In genomic region chr5:112523674-112524263, GRCh38 we compare ENCODE assay signal across 8 cellular contexts.
DNase-seq lines count a peak whose midpoint lies in the region; ATAC-seq, FAIRE-seq and TF ChIP-seq lines count a peak whose summit lies in the region.
"Not testable (repeated sequence)": the region's sequence is repeated elsewhere in the genome, so short reads cannot be mapped to it uniquely, and the experiment has no call there.

No MANE protein-coding gene starts in this region.

- H4K20me1 ChIP-seq in Karpas-422 (ENCODE audit: insufficient read depth, low read depth, low read length) = not testable (repeated sequence)

- peak overlapping the region; percentile 77 to 78 for H3K4me3 Mint-ChIP-seq in stimulated activated naive B cell treated with anti-CD40 and anti-IgM and Interleukin-4, amounts not matched to agents 10 μg/mL and 1 μg/mL and 100 μg/mL, for 72 hours

- peak overlapping the region; percentile 88 for H3K27ac Mint-ChIP-seq in stimulated activated naive B cell treated with anti-CD40 and anti-IgM and Interleukin-4, amounts not matched to agents 10 μg/mL and 1 μg/mL and 100 μg/mL, for 72 hours

- not testable (repeated sequence) for H3K36me3 ChIP-seq in Karpas-422 (ENCODE audit: insufficient read depth, low read length); WERI-Rb-1

- TF ChIP-seq CTCF in WERI-Rb-1 (IDR thresholded peaks at IDR 0.05; ENCODE audit: low read depth, low read length) = not testable (repeated sequence)

- peak overlapping the region; percentile 54 for H3K4me3 ChIP-seq in Karpas-422 (ENCODE audit: low read length)
- not testable (repeated sequence) for H3K4me3 ChIP-seq in WERI-Rb-1 (ENCODE audit: low read depth, low read length)

- DNase-seq in GM12892 (ENCODE audit: insufficient read length); WERI-Rb-1: not testable (repeated sequence)
- peak; percentile 74 for DNase-seq in Karpas-422
- peak; percentile 74 for DNase-seq in stimulated activated naive B cell treated with anti-CD40 and anti-IgM and Interleukin-4, amounts not matched to agents 10 μg/mL and 1 μg/mL and 100 μg/mL, for 72 hours

- H2AFZ ChIP-seq in Karpas-422 (ENCODE audit: low read length) = peak overlapping the region; percentile 79; the same call in 1 of the 2 replicates

- not testable (repeated sequence) for H3K27me3 ChIP-seq in Karpas-422 (ENCODE audit: low read length); WERI-Rb-1 (ENCODE audit: insufficient read depth, low read depth, severe bottlenecking)

- H3K79me2 ChIP-seq in Karpas-422 (ENCODE audit: low read length) = not testable (repeated sequence)

- H3K27ac ChIP-seq in Karpas-422 (ENCODE audit: low read length) (peak overlapping the region; percentile 85), WERI-Rb-1 (peak overlapping the region; percentile 67)

- H3K4me1 Mint-ChIP-seq in stimulated activated naive B cell treated with anti-CD40 and anti-IgM and Interleukin-4, amounts not matched to agents 10 μg/mL and 1 μg/mL and 100 μg/mL, for 72 hours = peaks cover 66 to 81% of the 10 kb centered on the region in 2 donors

- H3K27me3 Mint-ChIP-seq in stimulated activated naive B cell treated with anti-CD40 and anti-IgM and Interleukin-4, amounts not matched to agents 10 μg/mL and 1 μg/mL and 100 μg/mL, for 72 hours = not testable (repeated sequence)

- peak overlapping the region; percentile 58 for H3K9ac ChIP-seq in Karpas-422 (ENCODE audit: low read length)

- not testable (repeated sequence) for TF ChIP-seq POLR2A in GM12892 (IDR thresholded peaks at IDR 0.05; ENCODE audit: low read depth, low read length)

- H3K4me2 ChIP-seq in Karpas-422 (ENCODE audit: low read depth, low read length, poor library complexity, severe bottlenecking) = peak overlapping the region; percentile 73

- peak; percentile 82 for FAIRE-seq in GM12892 (lab: Jason Lieb, UNC)

- H3K9me2 ChIP-seq in Karpas-422 (replicated peaks; ENCODE audit: insufficient read depth, low read length) = not testable (repeated sequence)

- H3K9me3 ChIP-seq in Karpas-422 (ENCODE audit: low read length); WERI-Rb-1 (ENCODE audit: severe bottlenecking): not testable (repeated sequence)

- peaks cover 31 to 39% of the 10 kb centered on the region in 2 donors for H3K36me3 Mint-ChIP-seq in stimulated activated naive B cell treated with anti-CD40 and anti-IgM and Interleukin-4, amounts not matched to agents 10 μg/mL and 1 μg/mL and 100 μg/mL, for 72 hours

- H3K9me3 Mint-ChIP-seq in stimulated activated naive B cell treated with anti-CD40 and anti-IgM and Interleukin-4, amounts not matched to agents 10 μg/mL and 1 μg/mL and 100 μg/mL, for 72 hours = peaks cover 24% of the 10 kb centered on the region in 2 donors

- ATAC-seq in GM19023 (IDR thresholded peaks at IDR 0.05; ENCODE audit: unreplicated experiment) = peak; percentile 67
- ATAC-seq in GM21423 (IDR thresholded peaks at IDR 0.05; ENCODE audit: unreplicated experiment) = peak; percentile 64
- ATAC-seq in HG02763 (IDR thresholded peaks at IDR 0.05; ENCODE audit: unreplicated experiment) = peak; percentile 50
- peak; percentile 67 for ATAC-seq in HG03139 (IDR thresholded peaks at IDR 0.05; ENCODE audit: unreplicated experiment)
- ATAC-seq in stimulated activated naive B cell treated with anti-CD40 and anti-IgM and Interleukin-4, amounts not matched to agents 10 μg/mL and 1 μg/mL and 100 μg/mL, for 72 hours (replicated peaks) = peak; percentile 83 to 84

- H3K4me1 ChIP-seq in Karpas-422 (ENCODE audit: low read length) = peaks cover 47% of the 10 kb centered on the region
